Comparison of ENCODE assay signal across 8 cellular contexts in genomic region chr19:7705387-7706187, GRCh38. TPM values are rescaled to one million over a fixed set of nuclear protein-coding genes. Genes with fewer than 3 reads are reported as not detected.
DNase-seq lines count a peak whose midpoint lies in the region; ATAC-seq and TF ChIP-seq lines count a peak whose summit lies in the region.

No MANE protein-coding gene starts in this region.

- H3K36me3 ChIP-seq in Peyer's patch (no peaks in the 10 kb centered on the region), BE2C (no peaks in the 10 kb centered on the region)

- TF ChIP-seq CTCF in Peyer's patch (IDR thresholded peaks at IDR 0.05) (no peak), BE2C (IDR thresholded peaks at IDR 0.05; ENCODE audit: low read depth, low read length) (no peak)

- peaks cover 0 to 41% (median 3%) of the 10 kb centered on the region in 4 donors for H3K4me1 ChIP-seq in Peyer's patch
- no peaks in the 10 kb centered on the region for H3K4me1 ChIP-seq in BE2C

- H3K9me3 ChIP-seq in Peyer's patch = no peaks in the 10 kb centered on the region
- H3K9me3 ChIP-seq in BE2C = no peaks in the 10 kb centered on the region

- no peak for TF ChIP-seq POLR2A in Peyer's patch (IDR thresholded peaks at IDR 0.05)

- ATAC-seq in GM21423 (IDR thresholded peaks at IDR 0.05; ENCODE audit: unreplicated experiment) (peak; percentile 26), HG02981 (IDR thresholded peaks at IDR 0.05; ENCODE audit: unreplicated experiment) (no peak)

- H3K27ac ChIP-seq in Peyer's patch = peak overlapping the region; percentile 57 to 82 (median 64)

- H3K4me3 ChIP-seq in Peyer's patch = peak overlapping the region in 1 of 4 donors; percentile 26
- no peak overlapping the region for H3K4me3 ChIP-seq in BE2C (ENCODE audit: low read depth, low read length)

- no peaks in the 10 kb centered on the region for H3K27me3 ChIP-seq in Peyer's patch
- H3K27me3 ChIP-seq in BE2C = peaks cover 10% of the 10 kb centered on the region

- DNase-seq in Peyer's patch (peak in 2 of 3 donors; percentile 94), pons (ENCODE audit: low spot score) (peak; percentile 33), NCI-H2196 (lab: John Stamatoyannopoulos, UW; ENCODE audit: unreplicated experiment) (no peak), BE2C (no peak), NCI-H2107 treated with DMSO at 0.1 percent for 48 hours (lab: John Stamatoyannopoulos, UW; ENCODE audit: unreplicated experiment) (no peak)
- DNase-seq in activated T-helper 9 cell treated with anti-CD3 and anti-CD28 coated beads, Interleukin-2, amount 50 U/mL, for 16 hours (ENCODE audit: low read depth) = peak; percentile 51

RNA-seq across cellular contexts. Expression of gene FCER2, which starts 3.7 kb away (rescaled TPM):
- 10 to 100 TPM in 1 of 4 donors, 1 to 10 TPM in 1, not detected in 2; 2.0 to 10.7 TPM for total RNA-seq in Peyer's patch
- polyA plus RNA-seq in BE2C (2012; ENCODE audit: insufficient read depth, insufficient read length, low read depth) = not detected

RNA-seq across cellular contexts. Expression of gene TRAPPC5, which starts 25.0 kb away (rescaled TPM):
- 10 to 100 TPM; 18.2 to 55.8 (median 54.0) TPM for total RNA-seq in Peyer's patch
- polyA plus RNA-seq in BE2C (2012; ENCODE audit: insufficient read depth, insufficient read length, low read depth) = 514 TPM

RNA-seq across cellular contexts. Expression of gene CLEC4G, which starts 26.3 kb away (rescaled TPM):
- 1 to 10 TPM in 1 of 4 donors, not detected in 3; 1.1 TPM for total RNA-seq in Peyer's patch
- polyA plus RNA-seq in BE2C (2012; ENCODE audit: insufficient read depth, insufficient read length, low read depth) = not detected

RNA-seq across cellular contexts. Expression of gene MCEMP1, which starts 28.7 kb away (rescaled TPM):
- total RNA-seq in Peyer's patch = not detected
- not detected for polyA plus RNA-seq in BE2C (2012; ENCODE audit: insufficient read depth, insufficient read length, low read depth)

RNA-seq across cellular contexts. Expression of gene RETN, which starts 36.7 kb away (rescaled TPM):
- total RNA-seq in Peyer's patch = not detected
- polyA plus RNA-seq in BE2C (2012; ENCODE audit: insufficient read depth, insufficient read length, low read depth) = not detected

Comparison
In these comparisons a context has a peak if more than half of its experiments do, and no peak if none do; other contexts are left out.
1. DNase-seq: peak in Peyer's patch (2 of 3), activated T-helper 9 cell treated with anti-CD3 and anti-CD28 coated beads, Interleukin-2, amount 50 U/mL, for 16 hours (single experiment) and pons (single experiment); none in NCI-H2196 (single experiment), BE2C (single experiment) and NCI-H2107 treated with DMSO at 0.1 percent for 48 hours (single experiment).